1 cellular context compared by ENCODE assay signal in the genomic region with DNA sequence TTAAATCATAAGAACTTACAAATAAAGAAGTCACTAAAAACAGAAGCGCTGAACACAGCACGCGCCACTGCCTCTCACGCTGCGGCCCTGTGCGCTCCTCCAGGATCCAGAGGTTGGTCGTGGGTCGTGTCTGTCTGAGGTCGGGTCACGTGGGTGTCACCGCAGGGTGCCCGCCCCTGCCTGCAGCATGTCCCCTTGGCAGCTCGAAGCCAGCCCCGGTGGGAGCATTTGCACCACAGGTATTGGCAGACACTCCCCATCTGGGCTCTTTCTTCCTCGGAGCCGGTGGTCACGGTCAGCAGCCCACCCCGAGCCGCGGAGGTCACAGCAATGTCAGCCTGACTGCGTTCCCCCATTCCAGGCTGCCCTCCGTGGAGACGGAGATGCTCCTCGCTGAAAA.
TF ChIP-seq lines count a peak whose summit lies in the region.

No MANE protein-coding gene starts in this region.

TF ChIP-seq in HepG2, 621 proteins besides CTCF, POLR2A, EP300 and RAD21 (continued from another document):
- TF ChIP-seq, protein P1, sequence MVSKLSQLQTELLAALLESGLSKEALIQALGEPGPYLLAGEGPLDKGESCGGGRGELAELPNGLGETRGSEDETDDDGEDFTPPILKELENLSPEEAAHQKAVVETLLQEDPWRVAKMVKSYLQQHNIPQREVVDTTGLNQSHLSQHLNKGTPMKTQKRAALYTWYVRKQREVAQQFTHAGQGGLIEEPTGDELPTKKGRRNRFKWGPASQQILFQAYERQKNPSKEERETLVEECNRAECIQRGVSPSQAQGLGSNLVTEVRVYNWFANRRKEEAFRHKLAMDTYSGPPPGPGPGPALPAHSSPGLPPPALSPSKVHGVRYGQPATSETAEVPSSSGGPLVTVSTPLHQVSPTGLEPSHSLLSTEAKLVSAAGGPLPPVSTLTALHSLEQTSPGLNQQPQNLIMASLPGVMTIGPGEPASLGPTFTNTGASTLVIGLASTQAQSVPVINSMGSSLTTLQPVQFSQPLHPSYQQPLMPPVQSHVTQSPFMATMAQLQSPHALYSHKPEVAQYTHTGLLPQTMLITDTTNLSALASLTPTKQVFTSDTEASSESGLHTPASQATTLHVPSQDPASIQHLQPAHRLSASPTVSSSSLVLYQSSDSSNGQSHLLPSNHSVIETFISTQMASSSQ (IDR thresholded peaks at IDR 0.05; ENCODE audit: low read depth), result no peak
- TF ChIP-seq, protein P1 (CRISPR knock-in tag; IDR thresholded peaks at IDR 0.05; ENCODE audit: borderline replicate concordance), result no peak
- no peak for TF ChIP-seq SALL2 (CRISPR knock-in tag; IDR thresholded peaks at IDR 0.05)
- TF ChIP-seq, protein P2, sequence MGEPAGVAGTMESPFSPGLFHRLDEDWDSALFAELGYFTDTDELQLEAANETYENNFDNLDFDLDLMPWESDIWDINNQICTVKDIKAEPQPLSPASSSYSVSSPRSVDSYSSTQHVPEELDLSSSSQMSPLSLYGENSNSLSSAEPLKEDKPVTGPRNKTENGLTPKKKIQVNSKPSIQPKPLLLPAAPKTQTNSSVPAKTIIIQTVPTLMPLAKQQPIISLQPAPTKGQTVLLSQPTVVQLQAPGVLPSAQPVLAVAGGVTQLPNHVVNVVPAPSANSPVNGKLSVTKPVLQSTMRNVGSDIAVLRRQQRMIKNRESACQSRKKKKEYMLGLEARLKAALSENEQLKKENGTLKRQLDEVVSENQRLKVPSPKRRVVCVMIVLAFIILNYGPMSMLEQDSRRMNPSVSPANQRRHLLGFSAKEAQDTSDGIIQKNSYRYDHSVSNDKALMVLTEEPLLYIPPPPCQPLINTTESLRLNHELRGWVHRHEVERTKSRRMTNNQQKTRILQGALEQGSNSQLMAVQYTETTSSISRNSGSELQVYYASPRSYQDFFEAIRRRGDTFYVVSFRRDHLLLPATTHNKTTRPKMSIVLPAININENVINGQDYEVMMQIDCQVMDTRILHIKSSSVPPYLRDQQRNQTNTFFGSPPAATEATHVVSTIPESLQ (CRISPR knock-in tag; conservative IDR thresholded peaks at IDR 0.05), result no peak
- TF ChIP-seq TAF15 (IDR thresholded peaks at IDR 0.05; ENCODE audit: low read depth, low read length, poor library complexity, severe bottlenecking), result no peak
TF ChIP-seq in HepG2: peak in this region for 0.
